ENCODE assay signal across 32 cellular contexts in the genomic region with DNA sequence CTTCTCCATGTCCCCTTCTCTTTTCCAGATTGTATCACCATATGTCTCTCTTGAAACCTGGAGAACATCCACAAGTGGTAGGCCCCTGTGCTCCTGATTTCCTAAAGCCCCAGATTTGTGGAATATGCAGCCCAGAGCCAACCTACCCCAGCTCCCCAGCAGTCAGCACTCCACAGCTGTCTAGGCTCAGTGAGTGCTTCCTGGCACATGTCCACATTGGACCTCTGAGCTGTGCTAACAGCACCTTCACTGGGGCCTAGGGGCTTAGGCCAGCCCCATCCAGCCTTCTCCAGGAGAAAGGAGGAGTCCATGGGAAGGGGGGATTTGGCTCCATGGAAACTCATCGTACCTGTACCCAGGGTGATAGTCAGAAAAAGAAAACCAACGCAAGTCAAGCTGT.
"Had no signal": no experiment of that assay in that cellular context is flagged by ENCODE, and none has a peak within 500 bp of the region (broad histone marks: within the 10 kb centered on the region; RNA-seq: fewer than 3 reads in every experiment).

No MANE protein-coding gene starts in this region.

- H3K4me3 Mint-ChIP-seq: activated naive CD8-positive, alpha-beta T cell; brain; nephron progenitor cell; T-helper 17 cell had no signal

- ATAC-seq: activated CD4-positive, CD25-positive, alpha-beta regulatory T cell treated with anti-CD3 and anti-CD28 coated beads, Interleukin-2, amount 50 U/mL, for 24 hours; gastrocnemius medialis; psoas muscle; T-helper 17 cell had no signal

- FAIRE-seq: endometrium had no signal

- H3K27ac Mint-ChIP-seq: activated naive CD8-positive, alpha-beta T cell; nephron progenitor cell; T-helper 17 cell had no signal

- H3K36me3 ChIP-seq: cardiac muscle cell, colonic mucosa, gastrocnemius medialis, left ventricle myocardium inferior, ovary, thoracic aorta, upper lobe of left lung, vagina, WERI-Rb-1 had no signal

- H3K4me1 Mint-ChIP-seq: brain, T-helper 17 cell had no signal

- H3K27ac ChIP-seq: cardiac muscle cell, colonic mucosa, epithelial cell of prostate, gastrocnemius medialis, hepatocyte, left ventricle myocardium inferior, ovary, psoas muscle, thoracic aorta, upper lobe of left lung, vagina, WERI-Rb-1 had no signal

- H2AFZ ChIP-seq: hepatocyte had no signal

- H3K4me2 ChIP-seq: hepatocyte had no signal

- H3K9me3 Mint-ChIP-seq: nephron progenitor cell had no signal

- H3K36me3 Mint-ChIP-seq: activated naive CD8-positive, alpha-beta T cell; brain had no signal

- DNase-seq: activated CD4-positive, alpha-beta T cell treated with anti-CD3 and anti-CD28 coated beads for 48 hours; activated CD4-positive, alpha-beta T cell treated with anti-CD3 and anti-CD28 coated beads, Interleukin-2, amount 50 U/mL, for 48 hours; activated CD8-positive, alpha-beta memory T cell treated with anti-CD3 and anti-CD28 coated beads for 24 hours; activated effector memory CD4-positive, alpha-beta T cell treated with Interleukin-2 at 50 U/mL for 16 hours; activated naive CD4-positive, alpha-beta T cell treated with Interleukin-2 at 50 U/mL for 16 hours; aorta; cerebellar nuclear complex; colonic mucosa; effector CD8-positive, alpha-beta T cell; gastrocnemius medialis; glutamatergic neuron; islet precursor cell; left ventricle myocardium inferior; nephron progenitor cell; ovary; psoas muscle; stimulated activated CD4-positive, alpha-beta T cell treated with anti-CD3 and anti-CD28 coated beads, Interleukin-15, amount 100 ng/mL, for 24 hours; stimulated activated CD4-positive, alpha-beta T cell treated with anti-CD3 and anti-CD28 coated beads, Interleukin-2, amount 100 ng/mL, for 24 hours; stimulated activated naive CD4-positive, alpha-beta T cell treated with Interleukin-2 at 50 U/mL for 16 hours; T-helper 17 cell; T1000; upper lobe of left lung; WERI-Rb-1 had no signal

- H3K27me3 ChIP-seq: cardiac muscle cell, colonic mucosa, gastrocnemius medialis, hepatocyte, ovary, upper lobe of left lung, vagina had no signal

- H3K9me3 ChIP-seq: colonic mucosa, gastrocnemius medialis, left ventricle myocardium inferior, ovary, psoas muscle, thoracic aorta, upper lobe of left lung, vagina had no signal

- H3K4me3 ChIP-seq: cardiac muscle cell, colonic mucosa, gastrocnemius medialis, hepatocyte, left ventricle myocardium inferior, ovary, psoas muscle, thoracic aorta, upper lobe of left lung, vagina had no signal

- H3K79me2 ChIP-seq: hepatocyte had no signal

- H3K4me1 ChIP-seq: colonic mucosa, gastrocnemius medialis, psoas muscle, upper lobe of left lung, vagina had no signal
